4 cellular contexts compared by ENCODE assay signal in the genomic region with DNA sequence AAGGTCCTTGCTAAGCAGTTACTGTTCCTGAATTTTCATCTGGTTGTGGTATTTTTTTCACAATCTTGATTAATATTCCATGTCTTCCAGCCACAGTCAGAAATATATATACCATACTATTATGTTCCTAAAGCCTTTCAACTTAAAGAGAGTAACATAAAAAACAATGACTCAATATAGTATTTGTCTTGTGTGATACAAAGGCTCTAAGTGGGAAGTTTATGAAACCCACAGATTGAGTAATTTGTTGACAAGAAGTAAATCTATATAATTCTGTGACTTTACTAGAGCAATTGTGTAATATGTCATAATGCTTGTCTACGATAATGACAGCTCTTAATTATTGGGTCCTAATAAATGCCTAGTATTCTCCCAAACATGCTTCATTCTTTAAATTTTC.
"Had no signal": no experiment of that assay in that cellular context is flagged by ENCODE, and none has a peak within 500 bp of the region (broad histone marks: within the 10 kb centered on the region; RNA-seq: fewer than 3 reads in every experiment).

No MANE protein-coding gene starts in this region.

- H3K9ac ChIP-seq: GM23248 had no signal

- H3K27ac ChIP-seq: GM23248 had no signal

- DNase-seq: GM23248, H9, HCEC 1CT, IMR-90 had no signal

- H3K4me3 ChIP-seq: GM23248 had no signal

- H2AFZ ChIP-seq: GM23248 had no signal
